Comparison of ENCODE assay signal across 29 cellular contexts in genomic region chr3:114933407-114933806, GRCh38.
"Had no signal": no experiment of that assay in that cellular context is flagged by ENCODE, and none has a peak within 500 bp of the region (broad histone marks: within the 10 kb centered on the region; RNA-seq: fewer than 3 reads in every experiment).

No MANE protein-coding gene starts in this region.

- H3K4me1 ChIP-seq: adrenal gland, body of pancreas, Peyer's patch, SJSA1 had no signal

- H3K36me3 ChIP-seq: adrenal gland, Peyer's patch, SJSA1 had no signal

- ATAC-seq: activated CD8-positive, alpha-beta T cell treated with anti-CD3 and anti-CD28 coated beads for 36 hours; activated T-cell treated with anti-CD3 and anti-CD28 coated beads, Interleukin-2, amount 50 U/mL, for 72 hours; activated T-helper 17 cell treated with anti-CD3 and anti-CD28 coated beads, Interleukin-2, amount 50 U/mL, for 72 hours; body of pancreas; K562; PC-3 had no signal

- H3K4me2 ChIP-seq: SK-N-SH had no signal

- DNase-seq: activated CD4-positive, alpha-beta T cell treated with anti-CD3 and anti-CD28 coated beads, Interleukin-2, amount 10 ng/mL, durations not matched to agents 24 days and 14 days; activated CD4-positive, alpha-beta T cell treated with anti-CD3 and anti-CD28 coated beads, Interleukin-2, amount 50 U/mL, for 4 hours; activated CD8-positive, alpha-beta T cell treated with anti-CD3 and anti-CD28 coated beads for 36 hours; activated effector memory CD4-positive, alpha-beta T cell treated with anti-CD3 and anti-CD28 coated beads, Interleukin-2, amount 50 U/mL, for 16 hours; activated naive CD4-positive, alpha-beta T cell; activated naive CD4-positive, alpha-beta T cell treated with anti-CD3 and anti-CD28 coated beads, Interleukin-2, amount 50 U/mL, for 16 hours; activated naive CD8-positive, alpha-beta T cell treated with anti-CD3 and anti-CD28 coated beads, Interleukin-2, amount 10 ng/mL, durations not matched to agents 7 days and 5 days; activated T-cell treated with anti-CD3 and anti-CD28 coated beads, Interleukin-2, amount 50 U/mL, for 1 hour; activated T-cell treated with anti-CD3 and anti-CD28 coated beads, Interleukin-2, amount 50 U/mL, for 72 hours; adrenal gland; body of pancreas; central memory CD4-positive, alpha-beta T cell; NCI-H1048; NCI-H1105 treated with DMSO at 0.1 percent for 48 hours; NCI-H1436 treated with DMSO at 0.1 percent for 48 hours; NCI-H1694 treated with DMSO at 0.1 percent for 48 hours; NCI-H2029; NCI-H345; NCI-H524 treated with DMSO at 0.1 percent for 48 hours; NCI-H748 treated with DMSO at 0.1 percent for 48 hours; NK-92 treated with Interleukin-12 subunit alpha and Interleukin-12 subunit beta, amount 100 ng/mL, for 24 hours; PC-3; Peyer's patch; RPMI8226; SHP77 treated with DMSO at 0.1 percent for 48 hours; SK-N-SH had no signal

- H3K27ac ChIP-seq: adrenal gland, body of pancreas, Peyer's patch, SJSA1 had no signal

- H3K9me3 ChIP-seq: adrenal gland, body of pancreas, Peyer's patch, SJSA1, SK-N-SH had no signal

- H3K27me3 ChIP-seq: adrenal gland, body of pancreas, Peyer's patch, SJSA1 had no signal

- H3K4me3 ChIP-seq: adrenal gland, body of pancreas, K562, Peyer's patch, SJSA1 had no signal

- H3K9ac ChIP-seq: SK-N-SH had no signal
